Comparison of ENCODE assay signal across 29 cellular contexts in the genomic region with DNA sequence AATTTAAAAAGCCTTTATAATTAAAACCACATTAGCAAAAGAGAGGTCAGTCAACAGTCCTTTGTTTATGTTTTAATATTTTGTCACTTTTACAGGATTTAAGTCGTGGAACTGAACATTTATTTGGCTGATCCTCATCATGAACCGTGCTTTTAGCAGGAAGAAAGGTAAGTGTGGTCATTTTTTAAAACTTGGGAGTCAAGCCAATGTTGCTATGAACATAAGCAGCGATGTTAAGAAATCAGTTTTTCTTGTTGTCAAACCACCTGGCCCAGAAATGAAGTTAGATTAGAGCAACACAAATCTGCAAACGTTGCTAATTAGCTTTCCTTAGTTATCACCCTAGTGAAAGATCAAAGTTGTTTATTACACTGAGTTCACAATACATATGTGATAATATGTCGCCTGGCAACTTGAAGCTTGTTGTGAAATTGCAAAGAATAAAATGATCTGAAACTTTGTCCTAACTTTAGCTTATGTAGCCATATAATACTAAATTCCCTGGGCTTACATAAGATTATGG.
"Had no signal": no experiment of that assay in that cellular context is flagged by ENCODE, and none has a peak within 500 bp of the region (broad histone marks: within the 10 kb centered on the region; RNA-seq: fewer than 3 reads in every experiment).

No MANE protein-coding gene starts in this region.

- H3K27ac ChIP-seq: gastroesophageal sphincter, hepatocyte, left ventricle myocardium inferior, neutrophil, skin epidermis, upper lobe of left lung, vagina had no signal

- H3K4me3 ChIP-seq: gastroesophageal sphincter, hepatocyte, left ventricle myocardium inferior, skin epidermis, upper lobe of left lung, vagina had no signal

- H3K9me3 ChIP-seq: gastroesophageal sphincter, left ventricle myocardium inferior, neutrophil, upper lobe of left lung, vagina had no signal

- DNase-seq: activated CD4-positive, alpha-beta T cell treated with anti-CD3 and anti-CD28 coated beads for 48 hours; activated CD4-positive, alpha-beta T cell treated with anti-CD3 and anti-CD28 coated beads, Interleukin-2, amount 50 U/mL, for 48 hours; activated CD8-positive, alpha-beta memory T cell treated with anti-CD3 and anti-CD28 coated beads for 24 hours; activated effector memory CD4-positive, alpha-beta T cell treated with Interleukin-2 at 50 U/mL for 16 hours; activated naive CD4-positive, alpha-beta T cell treated with Interleukin-2 at 50 U/mL for 16 hours; aorta; caudate nucleus; cortex of kidney; effector memory CD8-positive, alpha-beta T cell; islet precursor cell; left ventricle myocardium inferior; naive B cell; nephron progenitor cell; stimulated activated CD4-positive, alpha-beta T cell treated with anti-CD3 and anti-CD28 coated beads, Interleukin-1b, Interleukin-23, amount 100 ng/mL, for 48 hours; stimulated activated CD4-positive, alpha-beta T cell treated with anti-CD3 and anti-CD28 coated beads, Interleukin-4, amount 100 ng/mL, for 4 hours; stimulated activated CD8-positive, alpha-beta memory T cell treated with anti-CD3 and anti-CD28 coated beads, Interleukin-4, amount 100 ng/mL, for 48 hours; stimulated activated naive CD8-positive, alpha-beta T cell treated with anti-CD3 and anti-CD28 coated beads, Interleukin-15, amount 100 ng/mL, for 72 hours; substantia nigra; T-helper 2 cell; upper lobe of left lung had no signal

- H3K4me1 ChIP-seq: left ventricle myocardium inferior, upper lobe of left lung, vagina had no signal

- H3K36me3 ChIP-seq: gastroesophageal sphincter, left ventricle myocardium inferior, neutrophil, upper lobe of left lung, vagina had no signal

- H3K27me3 ChIP-seq: gastroesophageal sphincter, hepatocyte, neutrophil, upper lobe of left lung, vagina had no signal

- H3K4me2 ChIP-seq: hepatocyte had no signal

- H2AFZ ChIP-seq: hepatocyte had no signal

- ATAC-seq: activated CD4-positive, CD25-positive, alpha-beta regulatory T cell treated with anti-CD3 and anti-CD28 coated beads, Interleukin-2, amount 50 U/mL, for 24 hours; effector memory CD8-positive, alpha-beta T cell; gastroesophageal sphincter; sciatic nerve; stimulated activated memory B cell treated with anti-CD40 and anti-IgM and Interleukin-4, amounts not matched to agents 10 μg/mL and 1 μg/mL and 100 μg/mL, for 72 hours had no signal

- FAIRE-seq: endothelial cell of umbilical vein had no signal
